Comparison of ENCODE assay signal across 27 cellular contexts in genomic region chr3:66265627-66266026, GRCh38.
"Had no signal": no experiment of that assay in that cellular context is flagged by ENCODE, and none has a peak within 500 bp of the region (broad histone marks: within the 10 kb centered on the region; RNA-seq: fewer than 3 reads in every experiment).

No MANE protein-coding gene starts in this region.

- H3K4me3 ChIP-seq: adrenal gland, ascending aorta, esophagus muscularis mucosa had no signal

- H3K36me3 ChIP-seq: adrenal gland, brain microvascular endothelial cell had no signal

- H3K4me1 ChIP-seq: ascending aorta had no signal

- H3K27me3 ChIP-seq: adrenal gland, ascending aorta, brain microvascular endothelial cell, esophagus muscularis mucosa had no signal

- ATAC-seq: activated CD8-positive, alpha-beta memory T cell treated with anti-CD3 and anti-CD28 coated beads, Interleukin-2, amount 10 ng/mL, durations not matched to agents 7 days and 5 days; activated CD8-positive, alpha-beta T cell treated with anti-CD3 and anti-CD28 coated beads, Interleukin-2, amount 10 ng/mL, durations not matched to agents 7 days and 5 days; activated naive CD8-positive, alpha-beta T cell treated with anti-CD3 and anti-CD28 coated beads, Interleukin-2, amount 50 U/mL, for 24 hours; effector memory CD8-positive, alpha-beta T cell had no signal

- FAIRE-seq: colon had no signal

- DNase-seq: activated CD4-positive, alpha-beta memory T cell treated with anti-CD3 and anti-CD28 coated beads for 36 hours; activated CD4-positive, alpha-beta T cell treated with anti-CD3 and anti-CD28 coated beads for 1 hour; activated CD4-positive, alpha-beta T cell treated with anti-CD3 and anti-CD28 coated beads, Interleukin-2, amount 10 ng/mL, durations not matched to agents 24 days and 14 days; activated CD4-positive, CD25-positive, alpha-beta regulatory T cell; activated CD8-positive, alpha-beta memory T cell treated with anti-CD3 and anti-CD28 coated beads, Interleukin-2, amount 10 ng/mL, durations not matched to agents 7 days and 5 days; activated CD8-positive, alpha-beta memory T cell treated with anti-CD3 and anti-CD28 coated beads, Interleukin-2, amount 50 U/mL, for 4 hours; activated CD8-positive, alpha-beta T cell treated with anti-CD3 and anti-CD28 coated beads, Interleukin-2, amount 10 ng/mL, durations not matched to agents 7 days and 5 days; activated effector memory CD4-positive, alpha-beta T cell treated with anti-CD3 and anti-CD28 coated beads, Interleukin-2, amount 50 U/mL, for 16 hours; activated naive CD4-positive, alpha-beta T cell treated with anti-CD3 and anti-CD28 coated beads for 36 hours; activated naive CD8-positive, alpha-beta T cell treated with anti-CD3 and anti-CD28 coated beads for 36 hours; activated naive CD8-positive, alpha-beta T cell treated with anti-CD3 and anti-CD28 coated beads, Interleukin-2, amount 50 U/mL, for 24 hours; activated T-cell treated with anti-CD3 and anti-CD28 coated beads, Interleukin-2, amount 50 U/mL, for 1 hour; adrenal gland; amygdala; brain microvascular endothelial cell; caudate nucleus; cortex of kidney; dermis blood vessel endothelial cell; effector CD4-positive, alpha-beta T cell; effector memory CD8-positive, alpha-beta T cell; erythroblast; foreskin melanocyte; head of caudate nucleus; T-helper 2 cell had no signal

- H3K9me3 ChIP-seq: adrenal gland, ascending aorta, esophagus muscularis mucosa had no signal

- H3K27ac ChIP-seq: adrenal gland, ascending aorta, brain microvascular endothelial cell, esophagus muscularis mucosa had no signal
